Comparison of ENCODE assay signal across 2 cellular contexts in genomic region chr20:46483879-46484278, GRCh38.
TF ChIP-seq lines count a peak whose summit lies in the region.

No MANE protein-coding gene starts in this region.

TF ChIP-seq in HepG2, 621 proteins besides CTCF, POLR2A, EP300 and RAD21:
- TF ChIP-seq MAFK (conservative IDR thresholded peaks at IDR 0.05 in 1 of 2, IDR thresholded peaks at IDR 0.05 in 1 of 2; ENCODE audit: low read length in 2 of 2) (peak; percentile 79 to 82), ATAD3A (CRISPR knock-in tag; IDR thresholded peaks at IDR 0.05) (no peak), MTA3 (CRISPR knock-in tag; IDR thresholded peaks at IDR 0.05) (no peak), MAFF (IDR thresholded peaks at IDR 0.05; ENCODE audit: low read depth, low read length) (peak; percentile 77), REXO4 (CRISPR knock-in tag; IDR thresholded peaks at IDR 0.05; ENCODE audit: borderline replicate concordance) (no peak)

TF ChIP-seq in HEK293T, 16 proteins besides CTCF, POLR2A, EP300 and RAD21:
- TF ChIP-seq SUZ12 (IDR thresholded peaks at IDR 0.05) (no peak), LEF1 (IDR thresholded peaks at IDR 0.05; ENCODE audit: borderline replicate concordance) (no peak), HDGF (IDR thresholded peaks at IDR 0.05; ENCODE audit: borderline replicate concordance) (no peak), FOXK2 (IDR thresholded peaks at IDR 0.05) (no peak), ZNF384 (IDR thresholded peaks at IDR 0.05) (no peak), ARNT (IDR thresholded peaks at IDR 0.05) (no peak), CTBP1 (IDR thresholded peaks at IDR 0.05; ENCODE audit: borderline replicate concordance) (no peak), BHLHE40 (IDR thresholded peaks at IDR 0.05; ENCODE audit: borderline replicate concordance) (no peak), PKNOX1 (IDR thresholded peaks at IDR 0.05) (no peak), TARDBP (IDR thresholded peaks at IDR 0.05) (no peak), NFRKB (IDR thresholded peaks at IDR 0.05) (no peak), FOXA1 (IDR thresholded peaks at IDR 0.05) (no peak), ELF4 (IDR thresholded peaks at IDR 0.05) (no peak), SP1 (IDR thresholded peaks at IDR 0.05) (no peak), L3MBTL2 (conservative IDR thresholded peaks at IDR 0.05) (no peak)
